In genomic region chr3:128863560-128863959, GRCh38 we compare ENCODE assay signal across 1 cellular context.
TF ChIP-seq lines count a peak whose summit lies in the region.

No MANE protein-coding gene starts in this region.

TF ChIP-seq in WTC11, 78 proteins besides CTCF, POLR2A, EP300 and RAD21 (continued from another document):
- TF ChIP-seq PRDM15 (CRISPR knock-in tag; IDR thresholded peaks at IDR 0.05) (no peak), ZNF219 (CRISPR knock-in tag; IDR thresholded peaks at IDR 0.05; ENCODE audit: borderline replicate concordance) (no peak), JUN (CRISPR knock-in tag; IDR thresholded peaks at IDR 0.05) (no peak), CDX4 (CRISPR knock-in tag; IDR thresholded peaks at IDR 0.05; ENCODE audit: borderline replicate concordance) (no peak)
